1 cellular context compared by ENCODE assay signal in genomic region chr12:55817352-55818139, GRCh38.
A peak's percentile ranks its signal among the peaks of the same experiment; 100 is the strongest.
TF ChIP-seq lines count a peak whose summit lies in the region.

TSS of gene ORMDL2 (plus strand) at chr12:55818041. CDS start at chr12:55819000, 959 bp downstream.
TSS of gene SARNP (minus strand) at chr12:55817724. CDS start at chr12:55817701, 23 bp downstream.

TF ChIP-seq in WTC11, 78 proteins besides CTCF, POLR2A, EP300 and RAD21 (continued from another document):
- TF ChIP-seq ZNF532 (CRISPR knock-in tag; IDR thresholded peaks at IDR 0.05; ENCODE audit: borderline replicate concordance) (no peak), FOXP1 (CRISPR knock-in tag; IDR thresholded peaks at IDR 0.05; ENCODE audit: borderline replicate concordance) (no peak), NFE2L1 (CRISPR knock-in tag; IDR thresholded peaks at IDR 0.05) (no peak), AFF4 (CRISPR knock-in tag; IDR thresholded peaks at IDR 0.05; ENCODE audit: borderline replicate concordance) (no peak), ZSCAN18 (CRISPR knock-in tag; IDR thresholded peaks at IDR 0.05) (no peak), HMGA2 (CRISPR knock-in tag; IDR thresholded peaks at IDR 0.05) (no peak; the same call in 1 of the 2 replicates), JUN (CRISPR knock-in tag; IDR thresholded peaks at IDR 0.05) (no peak), TP53 (CRISPR knock-in tag; IDR thresholded peaks at IDR 0.05) (no peak), ZNF425 (CRISPR knock-in tag; conservative IDR thresholded peaks at IDR 0.05) (no peak), PRRX2 (CRISPR knock-in tag; IDR thresholded peaks at IDR 0.05) (no peak), OVOL2 (CRISPR knock-in tag; IDR thresholded peaks at IDR 0.05; ENCODE audit: borderline replicate concordance) (no peak), E2F4 (CRISPR knock-in tag; IDR thresholded peaks at IDR 0.05; ENCODE audit: borderline replicate concordance, low read depth) (peak; percentile 61; the same call in 1 of the 2 replicates), MYBL2 (CRISPR knock-in tag; IDR thresholded peaks at IDR 0.05) (no peak), SP1 (CRISPR knock-in tag; conservative IDR thresholded peaks at IDR 0.05) (peak; percentile 80), NFATC4 (CRISPR knock-in tag; IDR thresholded peaks at IDR 0.05) (0 out of 2 replicates have a peak, but pooled peaks have one; percentile 52), NR2C2 (CRISPR knock-in tag; IDR thresholded peaks at IDR 0.05) (no peak), SOX15 (CRISPR knock-in tag; IDR thresholded peaks at IDR 0.05) (no peak), E2F5 (CRISPR knock-in tag; IDR thresholded peaks at IDR 0.05) (peak; percentile 32; the same call in 1 of the 2 replicates), ATF6 (CRISPR knock-in tag; IDR thresholded peaks at IDR 0.05) (no peak), ZNF281 (CRISPR knock-in tag; IDR thresholded peaks at IDR 0.05) (no peak), ZBTB21 (CRISPR knock-in tag; IDR thresholded peaks at IDR 0.05; ENCODE audit: borderline replicate concordance) (no peak), CREB1 (CRISPR knock-in tag; IDR thresholded peaks at IDR 0.05) (no peak), ETV6 (CRISPR knock-in tag; IDR thresholded peaks at IDR 0.05) (no peak), E2F1 (CRISPR knock-in tag; IDR thresholded peaks at IDR 0.05) (no peak), ZNF232 (CRISPR knock-in tag; IDR thresholded peaks at IDR 0.05) (no peak), ZNF512 (CRISPR knock-in tag; IDR thresholded peaks at IDR 0.05; ENCODE audit: borderline replicate concordance) (no peak), FOXK1 (CRISPR knock-in tag; IDR thresholded peaks at IDR 0.05) (0 out of 2 replicates have a peak, but pooled peaks have one; percentile 34), ZBTB43 (CRISPR knock-in tag; IDR thresholded peaks at IDR 0.05) (no peak)
